Comparison of ENCODE assay signal across 16 cellular contexts in genomic region chr12:26700430-26700829, GRCh38.
DNase-seq lines count a peak whose midpoint lies in the region; ATAC-seq and TF ChIP-seq lines count a peak whose summit lies in the region.
"Had no signal": no experiment of that assay in that cellular context is flagged by ENCODE, and none has a peak within 500 bp of the region (broad histone marks: within the 10 kb centered on the region; RNA-seq: fewer than 3 reads in every experiment).

No MANE protein-coding gene starts in this region.

- BruUV-seq in MCF 10A (replicated peaks; lab: Mats Ljungman, UMichigan) (no TSS peak), mammary epithelial cell (replicated peaks; lab: Mats Ljungman, UMichigan) (no TSS peak)

- intact Hi-C loops in MCF 10A (cut with micrococcal nuclease) (loop anchor here (5.0 to 10.0 kb wide), 2 partner anchors 46 to 578 kb away; no protein-coding TSS in a partner anchor), mammary epithelial cell (cut with micrococcal nuclease) (loop anchor here (2.0 kb wide), 1 partner anchor 50 kb away; no protein-coding TSS in a partner anchor), adrenal gland (cut with DNase I) (loop anchor here in 1 of 2 donors (5.0 to 10.0 kb wide), 2 partner anchors 46 to 603 kb away; no protein-coding TSS in a partner anchor)

- H3K4me3 Mint-ChIP-seq in MCF 10A (ENCODE audit: unreplicated experiment) (no peak overlapping the region), glutamatergic neuron (ENCODE audit: unreplicated experiment) (no peak overlapping the region)
- no peak overlapping the region for H3K4me3 Mint-ChIP-seq in activated T-helper 17 cell treated with anti-CD3 and anti-CD28 coated beads, Interleukin-2, amount 50 U/mL, for 72 hours
- H3K4me3 Mint-ChIP-seq: CD4-positive, alpha-beta memory T cell had no signal

- H3K27ac Mint-ChIP-seq in MCF 10A (ENCODE audit: low read depth, unreplicated experiment) = peak overlapping the region; percentile 7
- H3K27ac Mint-ChIP-seq in activated T-helper 17 cell treated with anti-CD3 and anti-CD28 coated beads, Interleukin-2, amount 50 U/mL, for 72 hours = peak overlapping the region; percentile 9
- peak overlapping the region; percentile 30 for H3K27ac Mint-ChIP-seq in glutamatergic neuron (ENCODE audit: unreplicated experiment)
- H3K27ac Mint-ChIP-seq: CD4-positive, alpha-beta memory T cell had no signal

- CTCF ChIA-PET in MCF 10A (lab: Yijun Ruan, JAX) = interaction anchor here (0.7 to 2.1 kb wide), 5 partner anchors 8 to 472 kb away, joined by 3 to 8 read pairs (median 4); no protein-coding TSS in a partner anchor
- CTCF ChIA-PET in mammary epithelial cell (lab: Charles Lee; ENCODE audit: low non-redundant PET) = no interaction called here

- H3K27me3 ChIP-seq in mammary epithelial cell (ENCODE audit: insufficient read depth, low read length) = no peaks in the 10 kb centered on the region
- H3K27me3 ChIP-seq in effector memory CD4-positive, alpha-beta T cell (replicated peaks; ENCODE audit: control insufficient read depth, insufficient read depth, low read length, poor library complexity, severe bottlenecking) = no peaks in the 10 kb centered on the region
- H3K27me3 ChIP-seq in adrenal gland = no peaks in the 10 kb centered on the region

- DNase-seq in MCF 10A (ENCODE audit: unreplicated experiment) = no peak
- no peak for DNase-seq in mammary epithelial cell
- no peak for DNase-seq in glutamatergic neuron
- DNase-seq in effector memory CD4-positive, alpha-beta T cell = no peak
- DNase-seq in adrenal gland = no peak
- DNase-seq in GM20000 (ENCODE audit: low spot score) = no peak
- DNase-seq: Calu3; CD4-positive, alpha-beta memory T cell; Kasumi-1; NCI-H1436; NCI-H2029 treated with DMSO at 0.1 percent for 48 hours; NCI-H510A; NCI-H774 had no signal

- no peak overlapping the region for H3K27ac ChIP-seq in mammary epithelial cell (ENCODE audit: insufficient read depth, low read depth, low read length)
- no peak overlapping the region for H3K27ac ChIP-seq in effector memory CD4-positive, alpha-beta T cell (ENCODE audit: insufficient read depth, low read length, poor library complexity, severe bottlenecking)
- H3K27ac ChIP-seq in adrenal gland = no peak overlapping the region
- H3K27ac ChIP-seq: SK-N-MC had no signal

- TF ChIP-seq CTCF in MCF 10A (IDR thresholded peaks at IDR 0.05; ENCODE audit: unreplicated experiment) (no peak), mammary epithelial cell (conservative IDR thresholded peaks at IDR 0.05 in 1 of 2, IDR thresholded peaks at IDR 0.05 in 1 of 2; ENCODE audit: extremely low read depth in 1 of 2, insufficient read depth in 1 of 2, low read depth in 1 of 2, low read length in 2 of 2) (no peak), glutamatergic neuron (IDR thresholded peaks at IDR 0.05; ENCODE audit: partially characterized antibody, unreplicated experiment) (no peak), adrenal gland (IDR thresholded peaks at IDR 0.05) (no peak), GM20000 (IDR thresholded peaks at IDR 0.05; ENCODE audit: extremely low read depth, missing control alignments) (no peak)

- no peaks in the 10 kb centered on the region for H3K36me3 ChIP-seq in mammary epithelial cell (ENCODE audit: insufficient read depth, low read length)
- no peaks in the 10 kb centered on the region for H3K36me3 ChIP-seq in effector memory CD4-positive, alpha-beta T cell (ENCODE audit: control insufficient read depth, insufficient read depth, low read length)
- peaks cover 0 to 1% of the 10 kb centered on the region in 2 donors for H3K36me3 ChIP-seq in adrenal gland (replicated peaks in 1 of 2)

- POLR2A ChIA-PET in MCF 10A (lab: Yijun Ruan, JAX) = no interaction called here

- H3K9me3 ChIP-seq in mammary epithelial cell (replicated peaks; ENCODE audit: insufficient read depth, low read length) (no peaks in the 10 kb centered on the region), adrenal gland (replicated peaks in 1 of 3) (no peaks in the 10 kb centered on the region)
- H3K9me3 ChIP-seq in effector memory CD4-positive, alpha-beta T cell (ENCODE audit: control insufficient read depth, low read length) = no peaks in the 10 kb centered on the region

- dilution Hi-C loops in mammary epithelial cell (cut with HindIII; ENCODE audit: low sequenced_read_pairs) = no loop called here

- in situ Hi-C loops in mammary epithelial cell (cut with MboI; ENCODE audit: low sequenced_read_pairs in 2 of 2) = no loop called here

- H3K4me1 ChIP-seq in mammary epithelial cell (ENCODE audit: insufficient read depth, low read length) (no peaks in the 10 kb centered on the region), adrenal gland (replicated peaks in 1 of 2) (peaks cover 0 to 16% of the 10 kb centered on the region in 2 donors)
- H3K4me1 ChIP-seq in effector memory CD4-positive, alpha-beta T cell (ENCODE audit: control insufficient read depth, insufficient read depth, low read length, poor library complexity, severe bottlenecking) = no peaks in the 10 kb centered on the region

- H3K4me2 ChIP-seq in mammary epithelial cell (ENCODE audit: insufficient read depth, low read depth, low read length) = no peak overlapping the region

- H3K9ac ChIP-seq in mammary epithelial cell (ENCODE audit: insufficient read depth, low read length) = no peak overlapping the region

- H3K36me3 Mint-ChIP-seq in MCF 10A (ENCODE audit: insufficient read depth, unreplicated experiment) (peaks cover 2% of the 10 kb centered on the region), glutamatergic neuron (ENCODE audit: unreplicated experiment) (peaks cover 9% of the 10 kb centered on the region)
- H3K36me3 Mint-ChIP-seq in activated T-helper 17 cell treated with anti-CD3 and anti-CD28 coated beads, Interleukin-2, amount 50 U/mL, for 72 hours (ENCODE audit: low read depth) = peaks cover 40% of the 10 kb centered on the region

- no peak for ATAC-seq in activated T-helper 17 cell treated with anti-CD3 and anti-CD28 coated beads, Interleukin-2, amount 50 U/mL, for 72 hours (replicated peaks)
- no peak for ATAC-seq in GM18517 (IDR thresholded peaks at IDR 0.05; ENCODE audit: unreplicated experiment)

- no peak overlapping the region for H2AFZ ChIP-seq in mammary epithelial cell (ENCODE audit: low read depth, low read length)

- H3K9me3 Mint-ChIP-seq in MCF 10A (ENCODE audit: unreplicated experiment) = peaks cover 9% of the 10 kb centered on the region
- H3K9me3 Mint-ChIP-seq in activated T-helper 17 cell treated with anti-CD3 and anti-CD28 coated beads, Interleukin-2, amount 50 U/mL, for 72 hours = no peaks in the 10 kb centered on the region
- peaks cover 2% of the 10 kb centered on the region for H3K9me3 Mint-ChIP-seq in glutamatergic neuron (ENCODE audit: unreplicated experiment)
- H3K9me3 Mint-ChIP-seq: CD4-positive, alpha-beta memory T cell had no signal

- H3K4me3 ChIP-seq in mammary epithelial cell (replicated peaks in 1 of 3; ENCODE audit: insufficient read depth in 1 of 3, low read depth in 2 of 3, low read length in 3 of 3) (no peak overlapping the region), adrenal gland (no peak overlapping the region)
- no peak overlapping the region for H3K4me3 ChIP-seq in effector memory CD4-positive, alpha-beta T cell (ENCODE audit: insufficient read depth, low read depth, low read length, poor library complexity, severe bottlenecking)
- H3K4me3 ChIP-seq: SK-N-MC had no signal

- no peaks in the 10 kb centered on the region for H3K79me2 ChIP-seq in mammary epithelial cell (ENCODE audit: insufficient read depth, low read length)

- no peaks in the 10 kb centered on the region for H4K20me1 ChIP-seq in mammary epithelial cell (ENCODE audit: insufficient read depth, low read length)

- no peaks in the 10 kb centered on the region for H3K27me3 Mint-ChIP-seq in MCF 10A (ENCODE audit: insufficient read depth, unreplicated experiment)
- no peaks in the 10 kb centered on the region for H3K27me3 Mint-ChIP-seq in activated T-helper 17 cell treated with anti-CD3 and anti-CD28 coated beads, Interleukin-2, amount 50 U/mL, for 72 hours
- no peaks in the 10 kb centered on the region for H3K27me3 Mint-ChIP-seq in glutamatergic neuron (ENCODE audit: unreplicated experiment)
- H3K27me3 Mint-ChIP-seq: CD4-positive, alpha-beta memory T cell had no signal

- WGBS in mammary epithelial cell (ENCODE audit: low coverage, missing lambda C conversion rate) = 90% methylated on average over 4 of the region's 4 CpGs
- WGBS in adrenal gland, 4 donors = 83 to 94% (median 89%) methylated on average over 4 of the region's 4 CpGs

- H3K4me1 Mint-ChIP-seq in MCF 10A (ENCODE audit: insufficient read depth, unreplicated experiment) (peaks cover 20% of the 10 kb centered on the region), glutamatergic neuron (ENCODE audit: low read depth, unreplicated experiment) (peaks cover 7% of the 10 kb centered on the region)
- peaks cover 15% of the 10 kb centered on the region for H3K4me1 Mint-ChIP-seq in activated T-helper 17 cell treated with anti-CD3 and anti-CD28 coated beads, Interleukin-2, amount 50 U/mL, for 72 hours
- H3K4me1 Mint-ChIP-seq: CD4-positive, alpha-beta memory T cell had no signal

- no peak for TF ChIP-seq POLR2A in adrenal gland (IDR thresholded peaks at IDR 0.05)
